Comparison of ENCODE assay signal across 8 cellular contexts in the genomic region with DNA sequence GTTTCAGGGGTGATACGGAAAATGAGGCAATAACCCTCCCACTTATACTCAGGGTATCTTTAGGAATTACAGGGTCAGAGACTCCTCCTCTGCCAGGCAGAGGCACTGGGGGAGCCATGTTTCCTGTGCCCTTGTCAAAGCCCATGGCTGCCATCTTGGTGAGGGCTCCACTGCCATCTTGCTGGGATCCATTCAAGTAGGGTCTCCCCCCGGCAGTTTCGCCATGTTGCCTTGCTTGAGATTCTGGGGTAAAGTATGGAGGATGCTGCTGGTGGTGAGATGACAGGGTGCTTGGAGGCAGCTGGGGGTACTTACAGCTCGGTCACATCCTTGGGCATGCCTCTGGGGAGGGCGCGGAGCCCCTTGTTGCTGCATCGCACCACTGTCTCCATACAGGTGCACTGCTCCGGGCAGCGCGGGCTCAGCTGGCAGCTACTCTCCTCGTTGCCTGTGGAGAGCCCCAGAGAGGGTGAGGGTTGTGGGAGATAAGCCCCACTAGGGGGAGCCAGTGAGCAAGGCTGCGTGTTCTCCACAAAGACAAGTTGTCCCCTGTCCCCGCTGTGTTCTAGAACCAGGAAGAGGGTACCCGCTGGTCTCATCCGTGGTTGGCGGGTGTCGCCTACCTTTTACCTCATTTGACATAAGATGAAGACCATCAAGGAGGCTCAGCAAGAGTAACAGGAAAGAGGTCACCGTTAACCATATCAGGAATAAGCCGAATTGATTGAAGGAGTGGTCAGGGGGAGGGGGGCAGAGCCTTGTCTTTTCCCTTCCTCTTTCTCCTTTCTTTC.
A peak's percentile ranks its signal among the peaks of the same experiment; 100 is the strongest.
DNase-seq lines count a peak whose midpoint lies in the region; ATAC-seq and TF ChIP-seq lines count a peak whose summit lies in the region.

No MANE protein-coding gene starts in this region.

- peak; percentile 42 for DNase-seq in activated CD4-positive, CD25-positive, alpha-beta regulatory T cell treated with anti-CD3 and anti-CD28 coated beads, Interleukin-2, amount 50 U/mL, for 72 hours
- DNase-seq in NT2/D1 (ENCODE audit: low read depth, low spot score) (peak; percentile 38), ascending aorta (ENCODE audit: low spot score in 2 of 2) (no peak), kidney glomerular epithelial cell (lab: John Stamatoyannopoulos, UW) (peak; percentile 4), T-helper 9 cell (no peak)
- DNase-seq in stimulated activated naive CD8-positive, alpha-beta T cell treated with anti-CD3 and anti-CD28 coated beads, Interleukin-15, Interleukin-2, amounts not matched to agents 100 U/mL and 50 U/mL, for 24 hours, result peak; percentile 60

- H3K36me3 ChIP-seq in NT2/D1 (ENCODE audit: insufficient read depth, insufficient read length, low read length) (no peaks in the 10 kb centered on the region), ascending aorta (peaks cover 5 to 12% of the 10 kb centered on the region in 2 donors)

- intact Hi-C loops in ascending aorta (cut with DNase I), result no loop called here

- H3K9me3 ChIP-seq in NT2/D1 (ENCODE audit: insufficient read depth, low read length), result no peaks in the 10 kb centered on the region
- H3K9me3 ChIP-seq in ascending aorta, result peaks cover 0 to 5% of the 10 kb centered on the region in 2 donors

- no peaks in the 10 kb centered on the region for H3K4me1 ChIP-seq in NT2/D1 (ENCODE audit: insufficient read depth, insufficient read length)
- no peaks in the 10 kb centered on the region for H3K4me1 ChIP-seq in ascending aorta

- H3K9ac ChIP-seq in NT2/D1 (ENCODE audit: insufficient read length, low read depth), result no peak overlapping the region

- no peak for ATAC-seq in activated CD4-positive, CD25-positive, alpha-beta regulatory T cell treated with anti-CD3 and anti-CD28 coated beads, Interleukin-2, amount 50 U/mL, for 24 hours
- peak; percentile 74 for ATAC-seq in HG03095 (IDR thresholded peaks at IDR 0.05; ENCODE audit: unreplicated experiment)
- ATAC-seq in stimulated activated naive CD8-positive, alpha-beta T cell treated with anti-CD3 and anti-CD28 coated beads, Interleukin-15, Interleukin-2, amounts not matched to agents 100 U/mL and 50 U/mL, for 24 hours, result peak; percentile 63

- H3K27ac ChIP-seq in ascending aorta, result no peak overlapping the region

- no peak overlapping the region for H3K4me3 ChIP-seq in NT2/D1 (ENCODE audit: insufficient read length, low read depth)
- no peak overlapping the region for H3K4me3 ChIP-seq in ascending aorta

- TF ChIP-seq CTCF in ascending aorta (IDR thresholded peaks at IDR 0.05), result peak in 2 of 3 experiments; percentile 33 to 46

- H3K27me3 ChIP-seq in NT2/D1 (ENCODE audit: insufficient read depth, insufficient read length) (peaks cover 8% of the 10 kb centered on the region), ascending aorta (no peaks in the 10 kb centered on the region)

Comparison
In these comparisons a context has a peak if more than half of its experiments do, and no peak if none do; other contexts are left out.
1. DNase-seq: peak in activated CD4-positive, CD25-positive, alpha-beta regulatory T cell treated with anti-CD3 and anti-CD28 coated beads, Interleukin-2, amount 50 U/mL, for 72 hours (single experiment), NT2/D1 (single experiment), kidney glomerular epithelial cell (single experiment) and stimulated activated naive CD8-positive, alpha-beta T cell treated with anti-CD3 and anti-CD28 coated beads, Interleukin-15, Interleukin-2, amounts not matched to agents 100 U/mL and 50 U/mL, for 24 hours (single experiment); none in ascending aorta (0 of 2) and T-helper 9 cell (single experiment).
2. ATAC-seq: peak in HG03095 (single experiment) and stimulated activated naive CD8-positive, alpha-beta T cell treated with anti-CD3 and anti-CD28 coated beads, Interleukin-15, Interleukin-2, amounts not matched to agents 100 U/mL and 50 U/mL, for 24 hours (single experiment); none in activated CD4-positive, CD25-positive, alpha-beta regulatory T cell treated with anti-CD3 and anti-CD28 coated beads, Interleukin-2, amount 50 U/mL, for 24 hours (0 of 2).